ENCODE assay signal across 12 cellular contexts in genomic region chr12:47776471-47777143, GRCh38. TPM values are rescaled to one million over a fixed set of nuclear protein-coding genes. Genes with fewer than 3 reads are reported as not detected.
A peak's percentile ranks its signal among the peaks of the same experiment; 100 is the strongest.
DNase-seq lines count a peak whose midpoint lies in the region; TF ChIP-seq lines count a peak whose summit lies in the region.
"Had no signal": no experiment of that assay in that cellular context is flagged by ENCODE, and none has a peak within 500 bp of the region (broad histone marks: within the 10 kb centered on the region; RNA-seq: fewer than 3 reads in every experiment).

No MANE protein-coding gene starts in this region.

- H3K4ac ChIP-seq in mesendoderm (ENCODE audit: low read depth, low read length) = peak overlapping the region; percentile 39

- H3K27me3 ChIP-seq in mesendoderm (ENCODE audit: insufficient read depth, low read length, poor library complexity) (no peaks in the 10 kb centered on the region), tibial nerve (no peaks in the 10 kb centered on the region)

- H3K27ac ChIP-seq in mesendoderm (ENCODE audit: low read depth, low read length) = no peak overlapping the region
- H3K27ac ChIP-seq in tibial nerve = peak overlapping the region; percentile 12 to 90 (median 73)

- no peak overlapping the region for H4K5ac ChIP-seq in mesendoderm (ENCODE audit: low read length)

- no peak overlapping the region for H2AK5ac ChIP-seq in mesendoderm (ENCODE audit: low read length)

- DNase-seq in activated naive CD4-positive, alpha-beta T cell (lab: John Stamatoyannopoulos, UW) = no peak
- DNase-seq in amniotic epithelial cell (ENCODE audit: low read depth) = peak; percentile 70
- no peak for DNase-seq in mesendoderm
- no peak for DNase-seq in tibial nerve (ENCODE audit: low spot score in 2 of 2)
- DNase-seq in SHP77 treated with DMSO at 0.1 percent for 48 hours (lab: John Stamatoyannopoulos, UW) = no peak
- DNase-seq in stimulated activated CD4-positive, alpha-beta T cell treated with anti-CD3 and anti-CD28 coated beads, Interleukin-15, amount 100 ng/mL, for 24 hours = no peak
- DNase-seq in NCI-H187 treated with DMSO at 0.1 percent for 48 hours (lab: John Stamatoyannopoulos, UW) = no peak
- DNase-seq: Calu3; effector memory CD8-positive, alpha-beta T cell; NCI-H446 treated with DMSO at 0.1 percent for 48 hours had no signal

- no peak overlapping the region for H3K9ac ChIP-seq in mesendoderm (ENCODE audit: low read length)

- H3K27me3 Mint-ChIP-seq in activated naive CD4-positive, alpha-beta T cell treated with anti-CD3 and anti-CD28 coated beads, Interleukin-2, amount 50 U/mL, for 24 hours = no peaks in the 10 kb centered on the region
- H3K27me3 Mint-ChIP-seq: effector memory CD8-positive, alpha-beta T cell had no signal

- H3K36me3 ChIP-seq in mesendoderm (ENCODE audit: control insufficient read depth, insufficient read depth, low read length) = no peaks in the 10 kb centered on the region
- H3K36me3 ChIP-seq in tibial nerve = peaks cover 0 to 12% (median 0%) of the 10 kb centered on the region in 3 donors

- TF ChIP-seq EP300 in tibial nerve (IDR thresholded peaks at IDR 0.05) = no peak

- H3K9me3 ChIP-seq in tibial nerve = no peaks in the 10 kb centered on the region

- no peak for TF ChIP-seq POLR2A in tibial nerve (IDR thresholded peaks at IDR 0.05)

- H3K4me3 ChIP-seq in mesendoderm (ENCODE audit: low read length) (no peak overlapping the region), tibial nerve (no peak overlapping the region)

- H3K4me3 Mint-ChIP-seq in activated naive CD4-positive, alpha-beta T cell treated with anti-CD3 and anti-CD28 coated beads, Interleukin-2, amount 50 U/mL, for 24 hours = no peak overlapping the region
- H3K4me3 Mint-ChIP-seq: effector memory CD8-positive, alpha-beta T cell had no signal

- H3K23ac ChIP-seq in mesendoderm (ENCODE audit: low read length) = no peak overlapping the region

- H3K9me3 Mint-ChIP-seq in activated naive CD4-positive, alpha-beta T cell treated with anti-CD3 and anti-CD28 coated beads, Interleukin-2, amount 50 U/mL, for 24 hours = no peaks in the 10 kb centered on the region
- H3K9me3 Mint-ChIP-seq: effector memory CD8-positive, alpha-beta T cell had no signal

- H3K4me1 ChIP-seq in mesendoderm (ENCODE audit: control insufficient read depth, low read depth, low read length) (no peaks in the 10 kb centered on the region), tibial nerve (peaks cover 0 to 73% (median 52%) of the 10 kb centered on the region in 4 donors)

- H2BK5ac ChIP-seq in mesendoderm (ENCODE audit: low read length) = no peak overlapping the region

- no peaks in the 10 kb centered on the region for H3K79me1 ChIP-seq in mesendoderm (ENCODE audit: low read length)

- no peak overlapping the region for H4K8ac ChIP-seq in mesendoderm (ENCODE audit: low read depth, low read length)

- no peaks in the 10 kb centered on the region for H3K36me3 Mint-ChIP-seq in activated naive CD4-positive, alpha-beta T cell treated with anti-CD3 and anti-CD28 coated beads, Interleukin-2, amount 50 U/mL, for 24 hours

- H3K4me1 Mint-ChIP-seq in activated naive CD4-positive, alpha-beta T cell treated with anti-CD3 and anti-CD28 coated beads, Interleukin-2, amount 50 U/mL, for 24 hours = peaks cover 33% of the 10 kb centered on the region

- no peak overlapping the region for H2BK120ac ChIP-seq in mesendoderm (ENCODE audit: low read depth, low read length)

- H3K27ac Mint-ChIP-seq in activated naive CD4-positive, alpha-beta T cell treated with anti-CD3 and anti-CD28 coated beads, Interleukin-2, amount 50 U/mL, for 24 hours = peak overlapping the region; percentile 46
- H3K27ac Mint-ChIP-seq: effector memory CD8-positive, alpha-beta T cell had no signal

- no CpG with 5 or more reads among the region's 5 CpGs for WGBS in mesendoderm (ENCODE audit: extremely low coverage, insufficient coverage, low lambda C conversion rate)
- WGBS in tibial nerve, 2 donors = 43 to 52% methylated on average over 5 of the region's 5 CpGs

- TF ChIP-seq CTCF in tibial nerve (IDR thresholded peaks at IDR 0.05) = no peak

- H3K79me2 ChIP-seq in mesendoderm (ENCODE audit: control insufficient read depth, insufficient read depth, low read length) = no peaks in the 10 kb centered on the region

- H3K18ac ChIP-seq in mesendoderm (ENCODE audit: low read length) = no peak overlapping the region

- H2BK15ac ChIP-seq in mesendoderm (replicated peaks; ENCODE audit: low read depth) = no peak overlapping the region

- H3K4me2 ChIP-seq in mesendoderm (ENCODE audit: low read length) = no peak overlapping the region

- H3K56ac ChIP-seq in mesendoderm (ENCODE audit: low read length) = no peak overlapping the region

RNA-seq across cellular contexts. Expression of gene SLC48A1, which starts 3.6 kb away (rescaled TPM):
- polyA plus RNA-seq in mesendoderm (2013, experiment 1 of 2) = 9.6 TPM
- 9.2 TPM for polyA plus RNA-seq in mesendoderm (2013, experiment 2 of 2)
- total RNA-seq in tibial nerve = 10 to 100 TPM; 24.6 to 37.9 (median 33.8) TPM

RNA-seq across cellular contexts. Expression of gene RAPGEF3, which starts 17.9 kb away (rescaled TPM):
- 7.8 TPM for polyA plus RNA-seq in mesendoderm (2013, experiment 1 of 2)
- 7.4 TPM for polyA plus RNA-seq in mesendoderm (2013, experiment 2 of 2)
- 100 to 1,000 TPM in 1 of 4 donors, 10 to 100 TPM in 3; 47.3 to 109 (median 83.6) TPM for total RNA-seq in tibial nerve

RNA-seq across cellular contexts. Expression of gene HDAC7, which starts 43.1 kb away (rescaled TPM):
- 50.1 TPM for polyA plus RNA-seq in mesendoderm (2013, experiment 1 of 2)
- polyA plus RNA-seq in mesendoderm (2013, experiment 2 of 2) = 51.3 TPM
- total RNA-seq in tibial nerve = 100 to 1,000 TPM in 2 of 4 donors, 10 to 100 TPM in 2; 90.4 to 186 (median 98.4) TPM

RNA-seq across cellular contexts. Expression of gene ENDOU, which starts 51.3 kb away (rescaled TPM):
- 0.04 TPM for polyA plus RNA-seq in mesendoderm (2013, experiment 1 of 2)
- polyA plus RNA-seq in mesendoderm (2013, experiment 2 of 2) = 0.03 TPM
- total RNA-seq in tibial nerve = 1 to 10 TPM in 1 of 4 donors, under 1 TPM in 2, not detected in 1; 0.30 to 1.2 (median 0.42) TPM
- total RNA-seq: Calu3, myocyte had no signal
